8 cellular contexts compared by ENCODE assay signal in genomic region chr2:118013724-118014491, GRCh38. TPM values are rescaled to one million over a fixed set of nuclear protein-coding genes. Genes with fewer than 3 reads are reported as not detected.
DNase-seq lines count a peak whose midpoint lies in the region; ATAC-seq and TF ChIP-seq lines count a peak whose summit lies in the region.

TSS of gene CCDC93 (minus strand) at chr2:118014070. CDS start at chr2:118013995, 75 bp downstream.

- in situ Hi-C loops in GM23248 (cut with MboI): no loop called here

- H3K4me3 ChIP-seq in GM23248 (peak within 1 kb of the TSS; percentile 93), Karpas-422 (ENCODE audit: low read length) (peak within 1 kb of the TSS; percentile 93)

- H3K9me3 ChIP-seq in GM23248 (ENCODE audit: low read depth): no peaks in the 10 kb centered on the region
- no peaks in the 10 kb centered on the region for H3K9me3 ChIP-seq in Karpas-422 (ENCODE audit: low read length)

- H3K79me2 ChIP-seq in GM23248 (ENCODE audit: insufficient read depth) (peaks cover 49% of the 10 kb centered on the region), Karpas-422 (ENCODE audit: low read length) (peaks cover 49% of the 10 kb centered on the region)

- CTCF ChIA-PET in RWPE1 (lab: Yijun Ruan, JAX): interaction anchor here (0.5 to 0.9 kb wide), 3 partner anchors 9 to 42 kb away, joined by 3 to 4 read pairs (median 3); no protein-coding TSS in a partner anchor

- H3K27me3 Mint-ChIP-seq in activated T-helper 2 cell treated with anti-CD3 and anti-CD28 coated beads, Interferon-gamma antibody, Interleukin-2, Interleukin-4, amounts not matched to agents 10 μg/mL and 5 μg/mL and 100 μg/mL, durations not matched to agents 14 hours and 24 hours and 36 hours (ENCODE audit: low read depth): peaks cover 5% of the 10 kb centered on the region
- H3K27me3 Mint-ChIP-seq in natural killer cell treated with Interleukin-12 subunit alpha and Interleukin-12 subunit beta and Interleukin-15 and Interleukin-18, amount 100 ng/mL, for 72 hours: peaks cover 0 to 7% of the 10 kb centered on the region in 2 donors

- peaks cover 6% of the 10 kb centered on the region; the same call in 1 of the 2 replicates for H4K20me1 ChIP-seq in GM23248 (ENCODE audit: insufficient read depth)
- peaks cover 9% of the 10 kb centered on the region for H4K20me1 ChIP-seq in Karpas-422 (ENCODE audit: insufficient read depth, low read depth, low read length)

- H2AFZ ChIP-seq in GM23248 (peak within 1 kb of the TSS; percentile 99), Karpas-422 (ENCODE audit: low read length) (peak within 1 kb of the TSS; percentile 86)

- peaks cover 34% of the 10 kb centered on the region for H3K4me1 Mint-ChIP-seq in activated T-helper 2 cell treated with anti-CD3 and anti-CD28 coated beads, Interferon-gamma antibody, Interleukin-2, Interleukin-4, amounts not matched to agents 10 μg/mL and 5 μg/mL and 100 μg/mL, durations not matched to agents 14 hours and 24 hours and 36 hours (ENCODE audit: low read depth)
- H3K4me1 Mint-ChIP-seq in natural killer cell treated with Interleukin-12 subunit alpha and Interleukin-12 subunit beta and Interleukin-15 and Interleukin-18, amount 100 ng/mL, for 72 hours (ENCODE audit: low read depth in 2 of 2): peaks cover 36 to 46% of the 10 kb centered on the region in 2 donors

- no peaks in the 10 kb centered on the region for H3K36me3 ChIP-seq in GM23248 (ENCODE audit: low read depth)
- no peaks in the 10 kb centered on the region for H3K36me3 ChIP-seq in Karpas-422 (ENCODE audit: insufficient read depth, low read length)

- H3K9me2 ChIP-seq in GM23248 (ENCODE audit: insufficient read depth): no peaks in the 10 kb centered on the region
- no peaks in the 10 kb centered on the region for H3K9me2 ChIP-seq in Karpas-422 (replicated peaks; ENCODE audit: insufficient read depth, low read length)

- intact Hi-C loops in activated T-helper 2 cell treated with anti-CD3 and anti-CD28 coated beads, Interferon-gamma antibody, Interleukin-2, Interleukin-4, amounts not matched to agents 10 μg/mL and 5 μg/mL and 100 μg/mL, durations not matched to agents 14 hours and 24 hours and 36 hours (cut with micrococcal nuclease): loop anchor here (1.0 kb wide), 2 partner anchors 11 to 74 kb away; partner anchors contain the start of gene INSIG2

- H3K27me3 ChIP-seq in GM23248 (replicated peaks; ENCODE audit: insufficient read depth) (no peaks in the 10 kb centered on the region), Karpas-422 (ENCODE audit: low read length) (no peaks in the 10 kb centered on the region)

- H3K9me3 Mint-ChIP-seq in activated T-helper 2 cell treated with anti-CD3 and anti-CD28 coated beads, Interferon-gamma antibody, Interleukin-2, Interleukin-4, amounts not matched to agents 10 μg/mL and 5 μg/mL and 100 μg/mL, durations not matched to agents 14 hours and 24 hours and 36 hours: no peaks in the 10 kb centered on the region
- H3K9me3 Mint-ChIP-seq in natural killer cell treated with Interleukin-12 subunit alpha and Interleukin-12 subunit beta and Interleukin-15 and Interleukin-18, amount 100 ng/mL, for 72 hours: no peaks in the 10 kb centered on the region

- peak; percentile 93 for DNase-seq in Daoy (ENCODE audit: low read depth)
- DNase-seq in GM23248: peak; percentile 92
- DNase-seq in Karpas-422: peak; percentile 96
- peak; percentile 99 for DNase-seq in RWPE1 (ENCODE audit: low spot score)
- peak; percentile 85 for DNase-seq in activated T-helper 2 cell treated with anti-CD3 and anti-CD28 coated beads, Interferon-gamma antibody, Interleukin-2, Interleukin-4, amounts not matched to agents 10 μg/mL and 5 μg/mL and 100 μg/mL, durations not matched to agents 14 hours and 24 hours and 36 hours (ENCODE audit: low spot score)
- peak; percentile 72 for DNase-seq in fibroblast of peridontal ligament (ENCODE audit: extremely low read depth)
- peak; percentile 92 for DNase-seq in natural killer cell treated with Interleukin-12 subunit alpha and Interleukin-12 subunit beta and Interleukin-15 and Interleukin-18, amount 100 ng/mL, for 72 hours (ENCODE audit: low spot score)
- peak; percentile 84 for DNase-seq in stimulated activated naive CD4-positive, alpha-beta T cell treated with Interleukin-2 at 50 U/mL for 16 hours (lab: John Stamatoyannopoulos, UW)

- peaks cover 5% of the 10 kb centered on the region; the same call in 1 of the 2 replicates for H3K4me1 ChIP-seq in GM23248 (ENCODE audit: insufficient read depth)
- peaks cover 29% of the 10 kb centered on the region for H3K4me1 ChIP-seq in Karpas-422 (ENCODE audit: low read length)

- H3K27ac Mint-ChIP-seq in activated T-helper 2 cell treated with anti-CD3 and anti-CD28 coated beads, Interferon-gamma antibody, Interleukin-2, Interleukin-4, amounts not matched to agents 10 μg/mL and 5 μg/mL and 100 μg/mL, durations not matched to agents 14 hours and 24 hours and 36 hours: peak within 1 kb of the TSS; percentile 85
- peak within 1 kb of the TSS; percentile 66 to 81 for H3K27ac Mint-ChIP-seq in natural killer cell treated with Interleukin-12 subunit alpha and Interleukin-12 subunit beta and Interleukin-15 and Interleukin-18, amount 100 ng/mL, for 72 hours

- TF ChIP-seq CTCF in RWPE1 (conservative IDR thresholded peaks at IDR 0.05; ENCODE audit: low read depth): no peak

- WGBS in GM23248 (ENCODE audit: low coverage in 1 of 2, low lambda C conversion rate in 2 of 2, missing lambda C conversion rate in 2 of 2), 2 experiments: 1 to 2% methylated on average over 44 to 48 of the region's 71 CpGs

- peak within 1 kb of the TSS; percentile 61 for H3K27ac ChIP-seq in GM23248
- H3K27ac ChIP-seq in Karpas-422 (ENCODE audit: low read length): peak within 1 kb of the TSS; percentile 39
- H3K27ac ChIP-seq in RWPE1: peak within 1 kb of the TSS; percentile 86

- H3K4me2 ChIP-seq in GM23248 (ENCODE audit: unreplicated experiment) (peak within 1 kb of the TSS; percentile 99), Karpas-422 (ENCODE audit: low read depth, low read length, poor library complexity, severe bottlenecking) (peak within 1 kb of the TSS; percentile 85)

- peak within 1 kb of the TSS; percentile 92 for H3K4me3 Mint-ChIP-seq in activated T-helper 2 cell treated with anti-CD3 and anti-CD28 coated beads, Interferon-gamma antibody, Interleukin-2, Interleukin-4, amounts not matched to agents 10 μg/mL and 5 μg/mL and 100 μg/mL, durations not matched to agents 14 hours and 24 hours and 36 hours (ENCODE audit: low read depth)
- H3K4me3 Mint-ChIP-seq in natural killer cell treated with Interleukin-12 subunit alpha and Interleukin-12 subunit beta and Interleukin-15 and Interleukin-18, amount 100 ng/mL, for 72 hours: peak within 1 kb of the TSS; percentile 89

- ATAC-seq in natural killer cell treated with Interleukin-12 subunit alpha and Interleukin-12 subunit beta and Interleukin-15 and Interleukin-18, amount 100 ng/mL, for 72 hours: peak; percentile 92 to 95

- H3K36me3 Mint-ChIP-seq in activated T-helper 2 cell treated with anti-CD3 and anti-CD28 coated beads, Interferon-gamma antibody, Interleukin-2, Interleukin-4, amounts not matched to agents 10 μg/mL and 5 μg/mL and 100 μg/mL, durations not matched to agents 14 hours and 24 hours and 36 hours (ENCODE audit: low read depth): peaks cover 14% of the 10 kb centered on the region
- H3K36me3 Mint-ChIP-seq in natural killer cell treated with Interleukin-12 subunit alpha and Interleukin-12 subunit beta and Interleukin-15 and Interleukin-18, amount 100 ng/mL, for 72 hours: peaks cover 4% of the 10 kb centered on the region

- H3K9ac ChIP-seq in GM23248 (peak within 1 kb of the TSS; percentile 85), Karpas-422 (ENCODE audit: low read length) (peak within 1 kb of the TSS; percentile 92)

- H3F3A ChIP-seq in GM23248 (ENCODE audit: insufficient read depth): 0 out of 2 replicates have a peak, but pooled peaks cover 6% of the 10 kb centered on the region

- POLR2A ChIA-PET in RWPE1 (lab: Yijun Ruan, JAX; ENCODE audit: low non-redundant PET): no interaction called here

RNA-seq across cellular contexts. Expression of gene CCDC93, which starts in this region (rescaled TPM):
- total RNA-seq in Daoy (2014; rRNA removed; shearing (Covaris generic)): 19.3 and 19.9 TPM in 2 replicates
- 15.9 and 23.8 TPM in 2 replicates for total RNA-seq in GM23248 (2014; rRNA removed; shearing (Covaris generic))
- polyA plus RNA-seq in GM23248 (2016; fragmentation: Nextera tagmentation; extraction: Ambion mirVana): 11.4 and 12.8 TPM in 2 replicates
- 22.6 and 24.6 TPM in 2 replicates for total RNA-seq in Karpas-422 (2014; rRNA removed; shearing (Covaris generic); ENCODE audit: low replicate concordance)
- 33.8 and 37.0 TPM in 2 replicates for total RNA-seq in activated T-helper 2 cell treated with anti-CD3 and anti-CD28 coated beads, Interferon-gamma antibody, Interleukin-2, Interleukin-4, amounts not matched to agents 10 μg/mL and 5 μg/mL and 100 μg/mL, durations not matched to agents 14 hours and 24 hours and 36 hours
- total RNA-seq in natural killer cell treated with Interleukin-12 subunit alpha and Interleukin-12 subunit beta and Interleukin-15 and Interleukin-18, amount 100 ng/mL, for 72 hours: 10 to 100 TPM; 33.5 to 59.9 TPM

Comparison
In these comparisons a context has a peak if more than half of its experiments do, and no peak if none do; other contexts are left out.
1. Peak in every context shown above with its lines: DNase-seq, ATAC-seq, H3K4me3 ChIP-seq and H3K27ac ChIP-seq.